ENCODE assay signal across 2 cellular contexts in genomic region chr19:46951236-46951986, GRCh38.
TF ChIP-seq lines count a peak whose summit lies in the region.

No MANE protein-coding gene starts in this region.

TF ChIP-seq in IMR-90, 13 proteins besides CTCF, POLR2A, EP300 and RAD21:
- TF ChIP-seq MXI1 (IDR thresholded peaks at IDR 0.05; ENCODE audit: borderline replicate concordance, low read depth, low read length) (no peak), RFX5 (IDR thresholded peaks at IDR 0.05; ENCODE audit: low read depth, low read length) (no peak), BHLHE40 (IDR thresholded peaks at IDR 0.05; ENCODE audit: low read depth, low read length) (no peak), SMC3 (IDR thresholded peaks at IDR 0.05; ENCODE audit: low read depth, low read length) (no peak), CEBPB (IDR thresholded peaks at IDR 0.05; ENCODE audit: low read depth, low read length) (no peak), NFE2L2 (IDR thresholded peaks at IDR 0.05; ENCODE audit: low read depth, low read length) (no peak), MAZ (IDR thresholded peaks at IDR 0.05; ENCODE audit: borderline replicate concordance, low read depth, low read length) (no peak), FOS (IDR thresholded peaks at IDR 0.05; ENCODE audit: low read depth, low read length) (no peak), USF2 (IDR thresholded peaks at IDR 0.05; ENCODE audit: low read depth, low read length) (no peak; the same call in 1 of the 2 replicates), MAFK (IDR thresholded peaks at IDR 0.05; ENCODE audit: low read depth, low read length) (no peak), RCOR1 (IDR thresholded peaks at IDR 0.05; ENCODE audit: insufficient replicate concordance, low read length) (no peak), CHD1 (IDR thresholded peaks at IDR 0.05; ENCODE audit: low read depth, low read length) (no peak)
- TF ChIP-seq, protein P1, sequence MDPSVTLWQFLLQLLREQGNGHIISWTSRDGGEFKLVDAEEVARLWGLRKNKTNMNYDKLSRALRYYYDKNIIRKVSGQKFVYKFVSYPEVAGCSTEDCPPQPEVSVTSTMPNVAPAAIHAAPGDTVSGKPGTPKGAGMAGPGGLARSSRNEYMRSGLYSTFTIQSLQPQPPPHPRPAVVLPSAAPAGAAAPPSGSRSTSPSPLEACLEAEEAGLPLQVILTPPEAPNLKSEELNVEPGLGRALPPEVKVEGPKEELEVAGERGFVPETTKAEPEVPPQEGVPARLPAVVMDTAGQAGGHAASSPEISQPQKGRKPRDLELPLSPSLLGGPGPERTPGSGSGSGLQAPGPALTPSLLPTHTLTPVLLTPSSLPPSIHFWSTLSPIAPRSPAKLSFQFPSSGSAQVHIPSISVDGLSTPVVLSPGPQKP (IDR thresholded peaks at IDR 0.05; ENCODE audit: borderline replicate concordance, low read depth, low read length): no peak

TF ChIP-seq in GM12878, 131 proteins besides CTCF, POLR2A, EP300 and RAD21 (continued from another document):
- peak; percentile 40; the same call in 1 of the 2 replicates for TF ChIP-seq JUNB (IDR thresholded peaks at IDR 0.05)
- TF ChIP-seq MTA2 (IDR thresholded peaks at IDR 0.05; ENCODE audit: low read depth): no peak
